Comparison of ENCODE assay signal across 23 cellular contexts in the genomic region with DNA sequence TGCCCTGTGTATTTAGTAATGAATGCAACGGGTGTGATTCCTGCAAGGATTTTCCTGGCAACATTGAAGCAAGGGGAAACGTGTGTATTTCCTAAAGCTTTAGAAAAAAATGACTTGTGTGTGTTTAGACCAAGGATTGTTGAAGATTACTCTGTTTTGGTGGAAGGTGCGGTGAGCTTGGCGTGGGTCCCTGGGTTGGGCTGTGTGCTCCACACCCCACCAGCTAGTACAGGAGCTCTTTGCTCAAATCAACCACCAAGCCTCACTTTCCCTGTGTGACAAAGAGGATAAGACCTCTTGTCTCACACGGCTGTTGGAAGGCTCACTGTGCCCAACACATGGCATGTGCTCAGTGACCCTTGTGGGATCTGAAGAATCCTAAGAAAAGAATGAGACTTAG. TPM values are rescaled to one million over a fixed set of nuclear protein-coding genes. Genes with fewer than 3 reads are reported as not detected.
DNase-seq lines count a peak whose midpoint lies in the region; ATAC-seq, FAIRE-seq and TF ChIP-seq lines count a peak whose summit lies in the region.
"Had no signal": no experiment of that assay in that cellular context is flagged by ENCODE, and none has a peak within 500 bp of the region (broad histone marks: within the 10 kb centered on the region; RNA-seq: fewer than 3 reads in every experiment).

No MANE protein-coding gene starts in this region.

- peaks cover 0 to 15% of the 10 kb centered on the region in 2 experiments; a peak in 1 of 4 replicates for H3K79me2 ChIP-seq in H1 (ENCODE audit: control insufficient read depth in 1 of 2, insufficient read depth in 2 of 2, low read length in 2 of 2)

- H4K8ac ChIP-seq in H1 (ENCODE audit: extremely low read depth, insufficient read depth, low read length) (no peak overlapping the region), mesenchymal stem cell (ENCODE audit: low read length) (no peak overlapping the region), neuronal stem cell (ENCODE audit: low read depth, low read length) (no peak overlapping the region)

- H4K5ac ChIP-seq in H1 (ENCODE audit: insufficient read length, low read depth, low read length) = no peak overlapping the region

- H3K4ac ChIP-seq in H1 (replicated peaks; ENCODE audit: insufficient read length, low read depth, low read length) (no peak overlapping the region), mesenchymal stem cell (ENCODE audit: low read depth in 1 of 2, low read length in 2 of 2) (no peak overlapping the region), neuronal stem cell (ENCODE audit: low read length) (no peak overlapping the region)

- H3K4me1 ChIP-seq in H1 (replicated peaks in 1 of 4; ENCODE audit: control insufficient read depth in 3 of 4, insufficient read depth in 4 of 4, low read length in 3 of 4) (peaks cover 1 to 13% (median 12%) of the 10 kb centered on the region in 4 experiments; a peak in 5 of 7 replicates), mesenchymal stem cell (ENCODE audit: control insufficient read depth, insufficient read depth, low read depth, low read length) (no peaks in the 10 kb centered on the region), neuronal stem cell (ENCODE audit: control insufficient read depth in 2 of 2, insufficient read depth in 1 of 2, low read depth in 1 of 2, low read length in 2 of 2) (peaks cover 35 to 39% of the 10 kb centered on the region in 2 donors), vagina (peaks cover 14% of the 10 kb centered on the region), mucosa of descending colon (ENCODE audit: low read depth) (no peaks in the 10 kb centered on the region)
- H3K4me1 ChIP-seq: HAP-1 had no signal

- no peak overlapping the region; the same call in 1 of the 2 replicates for H2BK5ac ChIP-seq in H1 (ENCODE audit: low read depth, low read length)
- H2BK5ac ChIP-seq in mesenchymal stem cell (ENCODE audit: low read depth, low read length, poor library complexity, severe bottlenecking) = no peak overlapping the region
- H2BK5ac ChIP-seq in neuronal stem cell (ENCODE audit: low read length) = no peak overlapping the region

- H3K4me3 ChIP-seq in H1 (ENCODE audit: extremely low read depth in 1 of 4, insufficient read depth in 2 of 4, low read depth in 3 of 4, low read length in 4 of 4) (no peak overlapping the region), mesenchymal stem cell (ENCODE audit: insufficient read depth in 1 of 2, low read depth in 1 of 2, low read length in 2 of 2) (no peak overlapping the region), neuronal stem cell (ENCODE audit: low read length in 2 of 2) (no peak overlapping the region), vagina (no peak overlapping the region), mucosa of descending colon (no peak overlapping the region)
- H3K4me3 ChIP-seq: GM12878, HAP-1 had no signal

- H2BK15ac ChIP-seq in H1 (ENCODE audit: low read length) (peak overlapping the region; percentile 66; the same call in 1 of the 2 replicates), mesenchymal stem cell (ENCODE audit: low read depth, poor library complexity, severe bottlenecking) (no peak overlapping the region), neuronal stem cell (ENCODE audit: low read length) (no peak overlapping the region)

- POLR2A ChIA-PET in H1 (lab: Charles Lee; ENCODE audit: partially characterized antibody) = interaction anchor here (1.3 to 1.5 kb wide), 2 partner anchors 27 kb away, joined by 4 to 5 read pairs; no protein-coding TSS in a partner anchor

- ATAC-seq in mucosa of descending colon = no peak
- ATAC-seq: GM12878 had no signal

- H2AK5ac ChIP-seq in H1 (ENCODE audit: low read depth, low read length) = peak overlapping the region; percentile 44; the same call in 1 of the 2 replicates
- no peak overlapping the region for H2AK5ac ChIP-seq in mesenchymal stem cell (ENCODE audit: low read length, severe bottlenecking)
- H2AK5ac ChIP-seq in neuronal stem cell (ENCODE audit: low read depth, low read length) = no peak overlapping the region

- H4K91ac ChIP-seq in H1 (replicated peaks; ENCODE audit: insufficient read length, low read length) (no peak overlapping the region), mesenchymal stem cell (ENCODE audit: low read length) (peak overlapping the region; percentile 61), neuronal stem cell (ENCODE audit: low read depth, low read length, poor library complexity) (no peak overlapping the region)

- H3K18ac ChIP-seq in H1 (ENCODE audit: extremely low read depth, low read length) (no peak overlapping the region), mesenchymal stem cell (ENCODE audit: low read depth in 1 of 2, low read length in 2 of 2) (no peak overlapping the region), neuronal stem cell (ENCODE audit: low read length) (no peak overlapping the region)

- H2BK20ac ChIP-seq in H1 (ENCODE audit: low read length) = no peak overlapping the region

- intact Hi-C loops in vagina (cut with DNase I) = no loop called here
- intact Hi-C loops in mucosa of descending colon (cut with DNase I, micrococcal nuclease) = no loop called here

- H2BK120ac ChIP-seq in H1 (replicated peaks; ENCODE audit: low read depth, low read length) (no peak overlapping the region), mesenchymal stem cell (ENCODE audit: low read depth, low read length) (no peak overlapping the region), neuronal stem cell (ENCODE audit: low read depth, low read length) (no peak overlapping the region)

- H3K36me3 Mint-ChIP-seq in chondrocyte (ENCODE audit: low read depth) = no peaks in the 10 kb centered on the region
- H3K36me3 Mint-ChIP-seq: CD4-positive, CD25-positive, alpha-beta regulatory T cell; CD8-positive, alpha-beta memory T cell; IgD-negative memory B cell had no signal

- H3K27ac Mint-ChIP-seq in chondrocyte (ENCODE audit: unreplicated experiment) = no peak overlapping the region
- H3K27ac Mint-ChIP-seq: CD4-positive, CD25-positive, alpha-beta regulatory T cell; CD8-positive, alpha-beta memory T cell; IgD-negative memory B cell had no signal

- CTCF ChIA-PET in H1 (lab: Charles Lee; ENCODE audit: partially characterized antibody) = interaction anchor here (0.8 to 5.2 kb wide), 6 partner anchors 13 to 304 kb away, joined by 3 to 27 read pairs (median 3); a partner anchor contains a TSS

- H3K9me3 ChIP-seq in H1 (ENCODE audit: insufficient read depth in 2 of 2, low read depth in 1 of 2, low read length in 1 of 2) = no peaks in the 10 kb centered on the region
- H3K9me3 ChIP-seq in mesenchymal stem cell (ENCODE audit: control insufficient read depth, low read length) = no peaks in the 10 kb centered on the region
- H3K9me3 ChIP-seq in neuronal stem cell (replicated peaks in 1 of 2; ENCODE audit: control insufficient read depth in 2 of 2, insufficient read depth in 1 of 2, low read depth in 1 of 2, low read length in 2 of 2) = peaks cover 0 to 4% of the 10 kb centered on the region in 2 donors
- no peaks in the 10 kb centered on the region for H3K9me3 ChIP-seq in vagina
- no peaks in the 10 kb centered on the region for H3K9me3 ChIP-seq in mucosa of descending colon
- H3K9me3 ChIP-seq: BE2C, HAP-1 had no signal

- H3K27ac ChIP-seq in H1 (ENCODE audit: low read depth, low read length) = no peak overlapping the region
- no peak overlapping the region for H3K27ac ChIP-seq in mesenchymal stem cell (ENCODE audit: low read length, poor library complexity, severe bottlenecking)
- H3K27ac ChIP-seq in neuronal stem cell (replicated peaks; ENCODE audit: low read length) = peak overlapping the region; percentile 16
- peak overlapping the region; percentile 22 for H3K27ac ChIP-seq in vagina
- H3K27ac ChIP-seq: HL-60 had no signal

- H3K4me1 Mint-ChIP-seq in chondrocyte (ENCODE audit: low read depth) = no peaks in the 10 kb centered on the region
- H3K4me1 Mint-ChIP-seq: CD4-positive, CD25-positive, alpha-beta regulatory T cell; CD8-positive, alpha-beta memory T cell had no signal

- H3K23ac ChIP-seq in H1 (ENCODE audit: insufficient read length) (no peak overlapping the region), mesenchymal stem cell (ENCODE audit: low read length in 2 of 2) (no peak overlapping the region), neuronal stem cell (ENCODE audit: low read depth, low read length, poor library complexity) (no peak overlapping the region)

- H3K14ac ChIP-seq in H1 (ENCODE audit: insufficient read length) = no peak overlapping the region
- H3K14ac ChIP-seq in mesenchymal stem cell (ENCODE audit: low read length in 2 of 2) = no peak overlapping the region
- no peak overlapping the region for H3K14ac ChIP-seq in neuronal stem cell (ENCODE audit: low read length)

- H2AFZ ChIP-seq in H1 (ENCODE audit: low read length) (no peak overlapping the region), mesenchymal stem cell (ENCODE audit: low read depth, low read length) (no peak overlapping the region), neuronal stem cell (ENCODE audit: low read length) (no peak overlapping the region)

- H3K27me3 Mint-ChIP-seq in chondrocyte (ENCODE audit: low read depth) = peaks cover 26% of the 10 kb centered on the region

- TF ChIP-seq CTCF in H1 (IDR thresholded peaks at IDR 0.05; ENCODE audit: control extremely low read depth in 1 of 3, insufficient read depth in 1 of 3, low read depth in 1 of 3, low read length in 3 of 3) (no peak), vagina (IDR thresholded peaks at IDR 0.05) (no peak), chondrocyte (IDR thresholded peaks at IDR 0.05) (no peak), mucosa of descending colon (IDR thresholded peaks at IDR 0.05) (no peak)

- no peak for FAIRE-seq in H1 (lab: Jason Lieb, UNC)
- FAIRE-seq: A204.1, GM12878 had no signal

- no peak for TF ChIP-seq POLR2A in H1 (IDR thresholded peaks at IDR 0.05; ENCODE audit: control extremely low read depth in 1 of 2, low read depth in 2 of 2, low read length in 2 of 2)
- TF ChIP-seq POLR2A in vagina (IDR thresholded peaks at IDR 0.05) = no peak

- H3K23me2 ChIP-seq in H1 (ENCODE audit: low read depth, low read length) = peaks cover 3% of the 10 kb centered on the region; the same call in 1 of the 2 replicates

- H3K4me3 Mint-ChIP-seq in chondrocyte (ENCODE audit: unreplicated experiment) = no peak overlapping the region
- H3K4me3 Mint-ChIP-seq: CD4-positive, CD25-positive, alpha-beta regulatory T cell; CD8-positive, alpha-beta memory T cell; IgD-negative memory B cell had no signal

- H3K79me1 ChIP-seq in H1 (ENCODE audit: low read depth, low read length) (peaks cover 10% of the 10 kb centered on the region), mesenchymal stem cell (replicated peaks; ENCODE audit: low read length, poor library complexity, severe bottlenecking) (no peaks in the 10 kb centered on the region), neuronal stem cell (ENCODE audit: low read depth, low read length) (peaks cover 3% of the 10 kb centered on the region)

- WGBS in H1 (ENCODE audit: extremely low coverage in 1 of 2, insufficient coverage in 1 of 2, insufficient read length in 1 of 2, insufficient replicate concordance in 2 of 2, low coverage in 1 of 2, low lambda C conversion rate in 2 of 2, missing lambda C conversion rate in 1 of 2), 2 experiments = 91% methylated on average over 5 of the region's 5 CpGs; no CpG with 5 or more reads in 1 of the 2 experiments
- WGBS in mesenchymal stem cell = 92% methylated on average over 5 of the region's 5 CpGs
- WGBS in neuronal stem cell (ENCODE audit: extremely low coverage in 2 of 2, insufficient read length in 2 of 2, insufficient replicate concordance in 1 of 2), 2 donors = no CpG with 5 or more reads among the region's 5 CpGs

- no peak for TF ChIP-seq RAD21 in H1 (IDR thresholded peaks at IDR 0.05 in 1 of 2, conservative IDR thresholded peaks at IDR 0.05 in 1 of 2; ENCODE audit: low read depth in 2 of 2, low read length in 2 of 2)

- peaks cover 0 to 6% of the 10 kb centered on the region in 2 experiments for H4K20me1 ChIP-seq in H1 (replicated peaks in 1 of 2; ENCODE audit: control insufficient read depth in 1 of 2, insufficient read depth in 2 of 2, low read length in 2 of 2)

- H3K9ac ChIP-seq in H1 (replicated peaks in 1 of 4; ENCODE audit: extremely low read depth in 1 of 4, low read depth in 3 of 4, low read length in 3 of 4) (no peak overlapping the region), mesenchymal stem cell (ENCODE audit: low read length) (no peak overlapping the region), neuronal stem cell (ENCODE audit: low read depth, low read length, poor library complexity) (no peak overlapping the region)

- H3K56ac ChIP-seq in H1 (replicated peaks; ENCODE audit: insufficient read length, low read depth, low read length) = no peak overlapping the region

- no peak overlapping the region for H3K4me2 ChIP-seq in H1 (ENCODE audit: insufficient read depth in 1 of 2, low read depth in 2 of 2, low read length in 2 of 2)
- H3K4me2 ChIP-seq in mesenchymal stem cell (ENCODE audit: low read length, poor library complexity, severe bottlenecking) = no peak overlapping the region
- H3K4me2 ChIP-seq in neuronal stem cell (ENCODE audit: insufficient read depth, low read length, poor library complexity, severe bottlenecking) = no peak overlapping the region

- TF ChIP-seq EP300 in H1 (IDR thresholded peaks at IDR 0.05; ENCODE audit: borderline replicate concordance in 1 of 2, low read depth in 2 of 2, low read length in 2 of 2) = no peak

- H2BK12ac ChIP-seq in H1 (ENCODE audit: low read depth, low read length) (peak overlapping the region; percentile 64; the same call in 1 of the 2 replicates), mesenchymal stem cell (ENCODE audit: low read length in 2 of 2) (no peak overlapping the region), neuronal stem cell (ENCODE audit: low read length) (no peak overlapping the region)

- no peaks in the 10 kb centered on the region for H3K9me3 Mint-ChIP-seq in chondrocyte (ENCODE audit: low read depth)
- H3K9me3 Mint-ChIP-seq: CD8-positive, alpha-beta memory T cell; IgD-negative memory B cell had no signal

- no peaks in the 10 kb centered on the region for H3K27me3 ChIP-seq in H1 (replicated peaks in 1 of 4; ENCODE audit: control insufficient read depth in 3 of 4, extremely low read depth in 1 of 4, insufficient read depth in 3 of 4, low read length in 3 of 4)
- H3K27me3 ChIP-seq in mesenchymal stem cell (ENCODE audit: control insufficient read depth in 1 of 2, insufficient read depth in 1 of 2, low read length in 2 of 2) = peaks cover 51 to 52% of the 10 kb centered on the region in 2 experiments
- no peaks in the 10 kb centered on the region for H3K27me3 ChIP-seq in neuronal stem cell (ENCODE audit: control insufficient read depth in 3 of 3, insufficient read depth in 3 of 3, low read depth in 1 of 3, low read length in 3 of 3)
- no peaks in the 10 kb centered on the region for H3K27me3 ChIP-seq in vagina
- H3K27me3 ChIP-seq: BE2C had no signal

- no peaks in the 10 kb centered on the region for H3K36me3 ChIP-seq in H1 (ENCODE audit: control insufficient read depth in 2 of 4, insufficient read depth in 4 of 4, low read length in 3 of 4)
- H3K36me3 ChIP-seq in mesenchymal stem cell (ENCODE audit: control insufficient read depth in 1 of 2, insufficient read depth in 2 of 2, low read depth in 1 of 2, low read length in 2 of 2) = no peaks in the 10 kb centered on the region
- H3K36me3 ChIP-seq in neuronal stem cell (replicated peaks in 1 of 2; ENCODE audit: control insufficient read depth in 2 of 2, insufficient read depth in 2 of 2, low read length in 2 of 2) = peaks cover 0 to 78% of the 10 kb centered on the region in 2 donors
- no peaks in the 10 kb centered on the region for H3K36me3 ChIP-seq in vagina
- H3K36me3 ChIP-seq in mucosa of descending colon (ENCODE audit: low read depth) = no peaks in the 10 kb centered on the region
- H3K36me3 ChIP-seq: HAP-1 had no signal

- DNase-seq in H1 (ENCODE audit: low read depth in 1 of 2, low spot score in 2 of 2) (no peak), mesenchymal stem cell (no peak), neuronal stem cell (ENCODE audit: low spot score) (no peak), vagina (ENCODE audit: extremely low spot score in 2 of 2) (no peak), chondrocyte (ENCODE audit: low spot score) (no peak), mucosa of descending colon (no peak)
- no peak for DNase-seq in stimulated activated naive CD4-positive, alpha-beta T cell treated with Interleukin-2 at 50 U/mL for 16 hours (lab: John Stamatoyannopoulos, UW)
- DNase-seq: ACHN; BE2C; C1 segment of cervical spinal cord; CD4-positive, CD25-positive, alpha-beta regulatory T cell; CD8-positive, alpha-beta memory T cell; COR-L47; DMS 273 treated with DMSO at 0.1 percent for 48 hours; DMS53; DND-41; EL; GOT3 had no signal

RNA-seq across cellular contexts. Expression of a gene that starts 21.4 kb away (rescaled TPM):
- total RNA-seq in H1 (2021; fragmentation: NEBNext Ultra II Directional; extraction: Animal tissue kit (Norgen Biotek cat#: 25700)) = 41.7 and 43.4 TPM in 2 replicates
- 7.9 and 13.8 TPM in 2 replicates for polyA plus RNA-seq in H1 (2011; rRNA removed)
- 9.9 TPM for polyA plus RNA-seq in H1 (2011; cell fraction: cytosol; rRNA removed)
- polyA plus RNA-seq in H1 (2011; cell fraction: nucleus; rRNA removed) = 22.7 TPM
- 14.3 to 18.0 TPM (median 16.3 TPM) in 4 replicates for polyA plus RNA-seq in H1 (2012, experiment 1 of 2)
- 8.5 TPM for polyA plus RNA-seq in H1 (2012, experiment 2 of 2)
- polyA plus RNA-seq in H1 (2013, experiment 1 of 2) = 16.9 TPM
- polyA plus RNA-seq in H1 (2013, experiment 2 of 2) = 15.7 TPM
- 23.1 and 26.4 TPM in 2 replicates for polyA minus RNA-seq in H1 (2011; rRNA and poly(A)+ RNA removed)
- polyA minus RNA-seq in H1 (2011; cell fraction: cytosol; rRNA and poly(A)+ RNA removed) = 13.1 TPM
- polyA minus RNA-seq in H1 (2011; cell fraction: nucleus; rRNA and poly(A)+ RNA removed) = 21.8 TPM
- polyA plus RNA-seq in mesenchymal stem cell (2013, experiment 1 of 2) = 1.9 TPM
- 1.9 TPM for polyA plus RNA-seq in mesenchymal stem cell (2013, experiment 2 of 2)
- polyA plus RNA-seq in neuronal stem cell (2013, experiment 1 of 2) = 16.7 TPM
- 16.9 TPM for polyA plus RNA-seq in neuronal stem cell (2013, experiment 2 of 2)
- total RNA-seq in vagina (35.4 TPM), chondrocyte (0.52 to 2.2 TPM (median 1.6 TPM) in 3 replicates), mucosa of descending colon (1 to 10 TPM; 1.4 to 2.5 (median 1.6) TPM)
- polyA plus RNA-seq: IgD-negative memory B cell had no signal

RNA-seq across cellular contexts. Expression of a gene that starts 46.5 kb away (rescaled TPM):
- total RNA-seq in H1 (2021; fragmentation: NEBNext Ultra II Directional; extraction: Animal tissue kit (Norgen Biotek cat#: 25700)) = 14.9 and 15.6 TPM in 2 replicates
- 3.8 and 8.3 TPM in 2 replicates for polyA plus RNA-seq in H1 (2011; rRNA removed)
- polyA plus RNA-seq in H1 (2011; cell fraction: cytosol; rRNA removed) = 7.3 TPM
- polyA plus RNA-seq in H1 (2011; cell fraction: nucleus; rRNA removed) = 5.7 TPM
- 11.0 to 11.9 TPM (median 11.2 TPM) in 4 replicates for polyA plus RNA-seq in H1 (2012, experiment 1 of 2)
- 6.1 TPM for polyA plus RNA-seq in H1 (2012, experiment 2 of 2)
- polyA plus RNA-seq in H1 (2013, experiment 1 of 2) = 8.0 TPM
- 7.7 TPM for polyA plus RNA-seq in H1 (2013, experiment 2 of 2)
- polyA minus RNA-seq in H1 (2011; rRNA and poly(A)+ RNA removed) = 6.8 and 9.7 TPM in 2 replicates
- 5.4 TPM for polyA minus RNA-seq in H1 (2011; cell fraction: cytosol; rRNA and poly(A)+ RNA removed)
- polyA minus RNA-seq in H1 (2011; cell fraction: nucleus; rRNA and poly(A)+ RNA removed) = 11.4 TPM
- 11.7 TPM for polyA plus RNA-seq in mesenchymal stem cell (2013, experiment 1 of 2)
- polyA plus RNA-seq in mesenchymal stem cell (2013, experiment 2 of 2) = 12.0 TPM
- 16.2 TPM for polyA plus RNA-seq in neuronal stem cell (2013, experiment 1 of 2)
- polyA plus RNA-seq in neuronal stem cell (2013, experiment 2 of 2) = 17.7 TPM
- 9.1 TPM for total RNA-seq in vagina
- total RNA-seq in chondrocyte = 14.2 to 17.7 TPM (median 15.1 TPM) in 3 replicates
- total RNA-seq in mucosa of descending colon = 10 to 100 TPM in 1 of 3 donors, 1 to 10 TPM in 2; 4.3 to 12.6 (median 5.6) TPM

Comparison
In these comparisons a context has a peak if more than half of its experiments do, and no peak if none do; other contexts are left out.
1. H3K27ac ChIP-seq: peak in neuronal stem cell (single experiment) and vagina (single experiment); none in H1 (single experiment) and mesenchymal stem cell (single experiment).
2. RNA of a gene that starts 21.4 kb away (total RNA-seq): 41.7 to 43.4 TPM in H1 and 35.4 TPM in vagina (single experiment); 1.4 to 2.5 TPM in mucosa of descending colon and 0.52 to 2.2 TPM in chondrocyte; every median in the first group is over 10 times any median in the second.